In the genomic region with DNA sequence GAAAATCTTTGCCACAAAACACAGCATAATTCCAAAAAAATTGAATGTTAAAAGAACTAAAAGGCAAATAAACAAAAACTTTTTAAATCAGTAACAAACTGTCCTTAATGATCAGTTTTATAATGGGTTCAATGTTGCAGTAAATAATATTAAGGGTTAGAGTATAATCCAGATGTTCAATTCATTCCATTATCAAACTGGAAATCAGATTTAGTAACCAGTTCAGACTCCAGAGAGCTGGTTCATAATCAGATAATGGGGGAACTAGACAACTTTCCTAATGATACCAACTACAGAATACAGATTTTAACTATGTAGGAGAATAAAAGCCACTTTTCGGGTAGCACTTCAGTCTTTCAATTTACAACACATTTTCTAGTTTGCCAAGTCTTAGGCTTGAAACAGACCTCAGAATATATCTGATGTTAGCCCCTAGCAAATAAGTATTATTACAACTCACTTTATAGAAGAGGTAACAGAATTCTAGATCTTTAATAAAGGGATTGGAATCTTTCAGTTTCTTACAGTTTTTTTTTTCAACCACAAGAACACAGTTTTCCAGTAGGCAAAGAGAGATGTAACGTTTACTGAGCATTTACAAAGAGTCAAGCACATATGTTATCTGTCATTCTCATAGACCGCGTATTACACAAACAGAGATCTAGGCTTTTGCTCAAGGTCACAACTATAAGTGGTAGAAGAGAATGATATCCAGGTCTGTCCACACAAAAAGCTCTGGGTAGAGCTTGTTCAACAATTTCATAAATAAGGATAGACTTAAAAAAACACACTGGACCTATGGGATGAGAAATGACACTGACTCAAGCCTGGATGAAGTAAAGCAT, we compare ENCODE assay signal across 8 cellular contexts. TPM values are rescaled to one million over a fixed set of nuclear protein-coding genes. Genes with fewer than 3 reads are reported as not detected.
DNase-seq lines count a peak whose midpoint lies in the region; ATAC-seq, FAIRE-seq and TF ChIP-seq lines count a peak whose summit lies in the region.

No MANE protein-coding gene starts in this region.

- H3K27me3 Mint-ChIP-seq in neural progenitor cell (ENCODE audit: insufficient read depth, low read depth) = no peaks in the 10 kb centered on the region

- ATAC-seq in HG03175 (IDR thresholded peaks at IDR 0.05; ENCODE audit: unreplicated experiment) (no peak), HG02678 (IDR thresholded peaks at IDR 0.05; ENCODE audit: unreplicated experiment) (no peak)

- H4K5ac ChIP-seq in H1 (ENCODE audit: insufficient read length, low read depth, low read length) = no peak overlapping the region

- H3K27ac Mint-ChIP-seq in neural progenitor cell = peak overlapping the region; percentile 97

- H3K9me3 ChIP-seq in H1 (ENCODE audit: insufficient read depth in 2 of 2, low read depth in 1 of 2, low read length in 1 of 2) (no peaks in the 10 kb centered on the region), neural progenitor cell (ENCODE audit: low read depth) (no peaks in the 10 kb centered on the region)

- H3K27me3 ChIP-seq in H1 (replicated peaks in 1 of 4; ENCODE audit: control insufficient read depth in 3 of 4, extremely low read depth in 1 of 4, insufficient read depth in 3 of 4, low read length in 3 of 4) (no peaks in the 10 kb centered on the region), neural progenitor cell (no peaks in the 10 kb centered on the region)

- H2BK20ac ChIP-seq in H1 (ENCODE audit: low read length) = no peak overlapping the region

- H3K27ac ChIP-seq in H1 (ENCODE audit: low read depth, low read length) = no peak overlapping the region
- H3K27ac ChIP-seq in neural progenitor cell = no peak overlapping the region

- H2AFZ ChIP-seq in H1 (ENCODE audit: low read length) = no peak overlapping the region
- H2AFZ ChIP-seq in neural progenitor cell (replicated peaks) = peak overlapping the region; percentile 65

- H4K91ac ChIP-seq in H1 (replicated peaks; ENCODE audit: insufficient read length, low read length) = no peak overlapping the region

- peaks cover 0 to 39% of the 10 kb centered on the region in 2 experiments; a peak in 3 of 4 replicates for H3K79me2 ChIP-seq in H1 (ENCODE audit: control insufficient read depth in 1 of 2, insufficient read depth in 2 of 2, low read length in 2 of 2)
- peaks cover 47% of the 10 kb centered on the region for H3K79me2 ChIP-seq in neural progenitor cell (ENCODE audit: low read depth)

- peaks cover 0 to 4% (median 0%) of the 10 kb centered on the region in 4 experiments; a peak in 2 of 7 replicates for H3K4me1 ChIP-seq in H1 (replicated peaks in 1 of 4; ENCODE audit: control insufficient read depth in 3 of 4, insufficient read depth in 4 of 4, low read length in 3 of 4)
- H3K4me1 ChIP-seq in neural progenitor cell = peaks cover 17% of the 10 kb centered on the region

- no peak overlapping the region for H2BK120ac ChIP-seq in H1 (replicated peaks; ENCODE audit: low read depth, low read length)

- no peak overlapping the region for H3K56ac ChIP-seq in H1 (replicated peaks; ENCODE audit: insufficient read length, low read depth, low read length)

- no peak overlapping the region for H2BK15ac ChIP-seq in H1 (ENCODE audit: low read length)

- TF ChIP-seq EP300 in H1 (IDR thresholded peaks at IDR 0.05; ENCODE audit: borderline replicate concordance in 1 of 2, low read depth in 2 of 2, low read length in 2 of 2) = no peak

- H3F3A ChIP-seq in neural progenitor cell (ENCODE audit: low read depth) = peaks cover 29% of the 10 kb centered on the region

- no peak overlapping the region for H4K8ac ChIP-seq in H1 (ENCODE audit: extremely low read depth, insufficient read depth, low read length)

- H3K4ac ChIP-seq in H1 (replicated peaks; ENCODE audit: insufficient read length, low read depth, low read length) = no peak overlapping the region

- WGBS in H1 (ENCODE audit: extremely low coverage in 1 of 2, insufficient coverage in 1 of 2, insufficient read length in 1 of 2, insufficient replicate concordance in 2 of 2, low coverage in 1 of 2, low lambda C conversion rate in 2 of 2, missing lambda C conversion rate in 1 of 2), 2 experiments = 78% methylated on average over 4 of the region's 4 CpGs; no CpG with 5 or more reads in 1 of the 2 experiments

- POLR2A ChIA-PET in H1 (lab: Charles Lee; ENCODE audit: partially characterized antibody) = interaction anchor here (1.5 to 2.9 kb wide), 4 partner anchors 8 to 54 kb away, joined by 5 to 22 read pairs (median 14); partner anchors contain the start of gene ADCY10

- H2BK5ac ChIP-seq in H1 (ENCODE audit: low read depth, low read length) = no peak overlapping the region

- no peak for TF ChIP-seq RAD21 in H1 (IDR thresholded peaks at IDR 0.05 in 1 of 2, conservative IDR thresholded peaks at IDR 0.05 in 1 of 2; ENCODE audit: low read depth in 2 of 2, low read length in 2 of 2)

- H3K4me1 Mint-ChIP-seq in neural progenitor cell = peaks cover 21% of the 10 kb centered on the region

- no peak for TF ChIP-seq CTCF in H1 (IDR thresholded peaks at IDR 0.05; ENCODE audit: control extremely low read depth in 1 of 3, insufficient read depth in 1 of 3, low read depth in 1 of 3, low read length in 3 of 3)
- TF ChIP-seq CTCF in neural progenitor cell (IDR thresholded peaks at IDR 0.05) = no peak

- no peak overlapping the region for H3K14ac ChIP-seq in H1 (ENCODE audit: insufficient read length)

- H3K36me3 Mint-ChIP-seq in neural progenitor cell = peaks cover 2% of the 10 kb centered on the region

- no peak for FAIRE-seq in H1 (lab: Jason Lieb, UNC)

- H3K9ac ChIP-seq in H1 (replicated peaks in 1 of 4; ENCODE audit: extremely low read depth in 1 of 4, low read depth in 3 of 4, low read length in 3 of 4) (peak overlapping the region in 2 of 4 experiments; percentile 88 to 93; a peak in 4 of 7 replicates), neural progenitor cell (peak overlapping the region; percentile 57)

- H4K20me1 ChIP-seq in H1 (replicated peaks in 1 of 2; ENCODE audit: control insufficient read depth in 1 of 2, insufficient read depth in 2 of 2, low read length in 2 of 2) (no peaks in the 10 kb centered on the region), neural progenitor cell (ENCODE audit: low read depth) (peaks cover 4% of the 10 kb centered on the region)

- no peak overlapping the region for H2AK5ac ChIP-seq in H1 (ENCODE audit: low read depth, low read length)

- H3K23ac ChIP-seq in H1 (ENCODE audit: insufficient read length) = no peak overlapping the region

- peak overlapping the region; percentile 90 to 95 (median 92); a peak in 7 of 8 replicates for H3K4me3 ChIP-seq in H1 (ENCODE audit: extremely low read depth in 1 of 4, insufficient read depth in 2 of 4, low read depth in 3 of 4, low read length in 4 of 4)
- peak overlapping the region; percentile 81 for H3K4me3 ChIP-seq in neural progenitor cell

- CTCF ChIA-PET in H1 (lab: Charles Lee; ENCODE audit: partially characterized antibody) = interaction anchor here (0.7 to 0.8 kb wide), 2 partner anchors 22 to 138 kb away, joined by 3 read pairs; no protein-coding TSS in a partner anchor

- peak overlapping the region; percentile 97 for H3K4me3 Mint-ChIP-seq in neural progenitor cell

- H3K36me3 ChIP-seq in H1 (ENCODE audit: control insufficient read depth in 2 of 4, insufficient read depth in 4 of 4, low read length in 3 of 4) (no peaks in the 10 kb centered on the region), neural progenitor cell (no peaks in the 10 kb centered on the region)

- H3K4me2 ChIP-seq in H1 (ENCODE audit: insufficient read depth in 1 of 2, low read depth in 2 of 2, low read length in 2 of 2) (peak overlapping the region; percentile 70 to 95), neural progenitor cell (peak overlapping the region; percentile 80)

- H2BK12ac ChIP-seq in H1 (ENCODE audit: low read depth, low read length) = no peak overlapping the region

- TF ChIP-seq POLR2A in H1 (IDR thresholded peaks at IDR 0.05; ENCODE audit: control extremely low read depth in 1 of 2, low read depth in 2 of 2, low read length in 2 of 2) = no peak

- no peak overlapping the region for H3K18ac ChIP-seq in H1 (ENCODE audit: extremely low read depth, low read length)

- peaks cover 9% of the 10 kb centered on the region for H3K23me2 ChIP-seq in H1 (ENCODE audit: low read depth, low read length)

- DNase-seq in SKM-1 treated with dmso at 0.1 percent for 144 hours (lab: John Stamatoyannopoulos, UW; ENCODE audit: unreplicated experiment) = peak; percentile 76
- no peak for DNase-seq in SKM-1 (lab: John Stamatoyannopoulos, UW; ENCODE audit: unreplicated experiment)
- DNase-seq in H1 (ENCODE audit: low read depth in 1 of 2, low spot score in 2 of 2) = no peak
- DNase-seq in neural progenitor cell (ENCODE audit: low spot score) = no peak
- no peak for DNase-seq in germinal center (ENCODE audit: low spot score)

- no peaks in the 10 kb centered on the region; the same call in 1 of the 2 replicates for H3K79me1 ChIP-seq in H1 (ENCODE audit: low read depth, low read length)

- no peaks in the 10 kb centered on the region for H3K9me3 Mint-ChIP-seq in neural progenitor cell

RNA-seq across cellular contexts. Expression of gene DCAF6, which starts 1.9 kb away (rescaled TPM):
- polyA plus RNA-seq in PFSK-1 (2012; ENCODE audit: insufficient read length, low read depth) = 75.4 TPM
- 16.5 and 17.4 TPM in 2 replicates for total RNA-seq in H1 (2021; fragmentation: NEBNext Ultra II Directional; extraction: Animal tissue kit (Norgen Biotek cat#: 25700))
- 10.0 and 12.3 TPM in 2 replicates for polyA plus RNA-seq in H1 (2011; rRNA removed)
- 15.3 TPM for polyA plus RNA-seq in H1 (2011; cell fraction: cytosol; rRNA removed)
- 8.2 TPM for polyA plus RNA-seq in H1 (2011; cell fraction: nucleus; rRNA removed)
- polyA plus RNA-seq in H1 (2012, experiment 1 of 2) = 8.4 to 13.3 TPM (median 11.4 TPM) in 4 replicates
- 0.98 TPM for polyA plus RNA-seq in H1 (2012, experiment 2 of 2)
- 9.6 TPM for polyA plus RNA-seq in H1 (2013, experiment 1 of 2)
- polyA plus RNA-seq in H1 (2013, experiment 2 of 2) = 10.4 TPM
- polyA minus RNA-seq in H1 (2011; rRNA and poly(A)+ RNA removed) = 45.0 and 52.8 TPM in 2 replicates
- 17.0 TPM for polyA minus RNA-seq in H1 (2011; cell fraction: cytosol; rRNA and poly(A)+ RNA removed)
- polyA minus RNA-seq in H1 (2011; cell fraction: nucleus; rRNA and poly(A)+ RNA removed) = 58.0 TPM
- total RNA-seq in neural progenitor cell (ENCODE audit: low replicate concordance) = 18.6 and 28.6 TPM in 2 replicates

RNA-seq across cellular contexts. Expression of gene MPC2, which starts 2.2 kb away (rescaled TPM):
- 15.7 TPM for polyA plus RNA-seq in PFSK-1 (2012; ENCODE audit: insufficient read length, low read depth)
- total RNA-seq in H1 (2021; fragmentation: NEBNext Ultra II Directional; extraction: Animal tissue kit (Norgen Biotek cat#: 25700)) = 40.6 and 40.9 TPM in 2 replicates
- 14.9 and 18.6 TPM in 2 replicates for polyA plus RNA-seq in H1 (2011; rRNA removed)
- polyA plus RNA-seq in H1 (2011; cell fraction: cytosol; rRNA removed) = 18.1 TPM
- polyA plus RNA-seq in H1 (2011; cell fraction: nucleus; rRNA removed) = 9.5 TPM
- polyA plus RNA-seq in H1 (2012, experiment 1 of 2) = 18.7 to 28.7 TPM (median 20.8 TPM) in 4 replicates
- 47.3 TPM for polyA plus RNA-seq in H1 (2012, experiment 2 of 2)
- polyA plus RNA-seq in H1 (2013, experiment 1 of 2) = 33.2 TPM
- 36.0 TPM for polyA plus RNA-seq in H1 (2013, experiment 2 of 2)
- polyA minus RNA-seq in H1 (2011; rRNA and poly(A)+ RNA removed) = 4.4 and 5.5 TPM in 2 replicates
- 8.1 TPM for polyA minus RNA-seq in H1 (2011; cell fraction: cytosol; rRNA and poly(A)+ RNA removed)
- polyA minus RNA-seq in H1 (2011; cell fraction: nucleus; rRNA and poly(A)+ RNA removed) = 5.5 TPM
- 33.6 and 56.8 TPM in 2 replicates for total RNA-seq in neural progenitor cell (ENCODE audit: low replicate concordance)

RNA-seq across cellular contexts. Expression of gene ADCY10, which starts 20.7 kb away (rescaled TPM):
- polyA plus RNA-seq in PFSK-1 (2012; ENCODE audit: insufficient read length, low read depth) = 0.29 TPM
- total RNA-seq in H1 (2021; fragmentation: NEBNext Ultra II Directional; extraction: Animal tissue kit (Norgen Biotek cat#: 25700)) = not detected in 2 replicates
- 0.02 TPM in 1 of 2 replicates, not detected in the other for polyA plus RNA-seq in H1 (2011; rRNA removed)
- polyA plus RNA-seq in H1 (2011; cell fraction: cytosol; rRNA removed) = not detected
- not detected for polyA plus RNA-seq in H1 (2011; cell fraction: nucleus; rRNA removed)
- 0.04 TPM in 1 of 4 replicates, not detected in the others for polyA plus RNA-seq in H1 (2012, experiment 1 of 2)
- not detected for polyA plus RNA-seq in H1 (2012, experiment 2 of 2)
- polyA plus RNA-seq in H1 (2013, experiment 1 of 2) = 0.12 TPM
- 0.11 TPM for polyA plus RNA-seq in H1 (2013, experiment 2 of 2)
- polyA minus RNA-seq in H1 (2011; rRNA and poly(A)+ RNA removed) = 0.37 TPM in 1 of 2 replicates, not detected in the other
- not detected for polyA minus RNA-seq in H1 (2011; cell fraction: cytosol; rRNA and poly(A)+ RNA removed)
- polyA minus RNA-seq in H1 (2011; cell fraction: nucleus; rRNA and poly(A)+ RNA removed) = not detected
- total RNA-seq in neural progenitor cell (ENCODE audit: low replicate concordance) = not detected in 2 replicates
